15 cellular contexts compared by ENCODE assay signal in the genomic region with DNA sequence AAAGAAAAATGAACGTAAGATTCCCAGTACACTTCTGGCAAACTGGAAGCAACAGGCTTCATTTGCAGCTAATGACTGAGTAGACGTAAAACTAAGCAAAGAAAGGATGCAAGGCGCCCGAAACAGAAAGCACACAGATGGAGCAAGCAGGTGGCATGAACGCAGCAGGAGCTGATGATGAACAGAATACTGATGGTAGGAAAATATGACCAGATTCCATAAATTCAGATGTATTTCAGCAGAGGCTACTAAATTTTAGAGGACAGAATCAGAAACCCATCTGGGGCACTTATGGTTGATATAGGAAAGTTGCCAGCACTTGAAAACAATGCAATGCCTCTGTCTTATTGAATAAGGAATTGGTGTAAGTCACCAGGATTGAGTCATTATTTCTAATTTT.
"Had no signal": no experiment of that assay in that cellular context is flagged by ENCODE, and none has a peak within 500 bp of the region (broad histone marks: within the 10 kb centered on the region; RNA-seq: fewer than 3 reads in every experiment).

No MANE protein-coding gene starts in this region.

- DNase-seq: activated CD4-positive, alpha-beta memory T cell treated with anti-CD3 and anti-CD28 coated beads, Interleukin-2, amount 10 ng/mL, durations not matched to agents 7 days and 5 days; activated CD4-positive, alpha-beta T cell treated with anti-CD3 and anti-CD28 coated beads for 48 hours; activated effector memory CD4-positive, alpha-beta T cell treated with Interleukin-2 at 50 U/mL for 16 hours; activated naive CD4-positive, alpha-beta T cell treated with anti-CD3 and anti-CD28 coated beads, Interleukin-2, amount 10 ng/mL, durations not matched to agents 7 days and 5 days; activated naive CD8-positive, alpha-beta T cell treated with anti-CD3 and anti-CD28 coated beads, Interleukin-2, amount 50 U/mL, for 24 hours; activated T-cell treated with anti-CD3 and anti-CD28 coated beads, Interleukin-2, amount 50 U/mL, for 72 hours; body of pancreas; effector memory CD8-positive, alpha-beta T cell; hippocampal formation; kidney glomerular epithelial cell; left lung; naive thymus-derived CD8-positive, alpha-beta T cell; sigmoid colon; stimulated activated CD4-positive, alpha-beta T cell treated with anti-CD3 and anti-CD28 coated beads, Interleukin-15, amount 100 ng/mL, for 24 hours; transverse colon had no signal
